Comparison of ENCODE assay signal across 20 cellular contexts in genomic region chr6:42968126-42968701, GRCh38. TPM values are rescaled to one million over a fixed set of nuclear protein-coding genes. Genes with fewer than 3 reads are reported as not detected.
DNase-seq lines count a peak whose midpoint lies in the region; ATAC-seq and TF ChIP-seq lines count a peak whose summit lies in the region.
"Had no signal": no experiment of that assay in that cellular context is flagged by ENCODE, and none has a peak within 500 bp of the region (broad histone marks: within the 10 kb centered on the region; RNA-seq: fewer than 3 reads in every experiment).

No MANE protein-coding gene starts in this region.

- H3K27ac Mint-ChIP-seq in activated naive CD4-positive, alpha-beta T cell treated with anti-CD3 and anti-CD28 coated beads, Interleukin-2, amount 50 U/mL, for 72 hours = peak overlapping the region; percentile 19 to 44
- H3K27ac Mint-ChIP-seq: CD4-positive, alpha-beta memory T cell had no signal

- no peaks in the 10 kb centered on the region for H3K27me3 ChIP-seq in body of pancreas
- no peaks in the 10 kb centered on the region for H3K27me3 ChIP-seq in spleen (replicated peaks in 1 of 7)

- H3K36me3 ChIP-seq in body of pancreas (replicated peaks in 1 of 2; ENCODE audit: insufficient read depth in 1 of 2, low read depth in 2 of 2) = peaks cover 9 to 12% of the 10 kb centered on the region in 2 donors
- peaks cover 0 to 98% (median 55%) of the 10 kb centered on the region in 6 donors for H3K36me3 ChIP-seq in spleen

- no peak for ATAC-seq in activated naive CD4-positive, alpha-beta T cell treated with anti-CD3 and anti-CD28 coated beads, Interleukin-2, amount 50 U/mL, for 72 hours
- ATAC-seq in body of pancreas (peak; percentile 24), HG02571 (IDR thresholded peaks at IDR 0.05; ENCODE audit: unreplicated experiment) (no peak)
- ATAC-seq: A549 had no signal

- no peaks in the 10 kb centered on the region for H3K9me3 Mint-ChIP-seq in activated naive CD4-positive, alpha-beta T cell treated with anti-CD3 and anti-CD28 coated beads, Interleukin-2, amount 50 U/mL, for 72 hours
- H3K9me3 Mint-ChIP-seq: CD4-positive, alpha-beta memory T cell had no signal

- H3K36me3 Mint-ChIP-seq in activated naive CD4-positive, alpha-beta T cell treated with anti-CD3 and anti-CD28 coated beads, Interleukin-2, amount 50 U/mL, for 72 hours = peaks cover 0 to 6% of the 10 kb centered on the region in 2 donors

- TF ChIP-seq CTCF in body of pancreas (IDR thresholded peaks at IDR 0.05) (no peak), spleen (IDR thresholded peaks at IDR 0.05 in 8 of 11, conservative IDR thresholded peaks at IDR 0.05 in 3 of 11) (no peak)

- TF ChIP-seq POLR2A in body of pancreas (IDR thresholded peaks at IDR 0.05) = peak in 2 of 3 donors; percentile 8 to 50
- no peak for TF ChIP-seq POLR2A in spleen (IDR thresholded peaks at IDR 0.05)

- WGBS in body of pancreas, 2 donors = 86 to 90% methylated on average over 9 to 12 of the region's 12 CpGs
- WGBS in spleen, 5 donors = 95 to 97% (median 97%) methylated on average over 9 to 12 of the region's 12 CpGs

- H3K4me1 ChIP-seq in body of pancreas (peaks cover 28% of the 10 kb centered on the region), spleen (no peaks in the 10 kb centered on the region)
- H3K4me1 ChIP-seq: HAP-1 had no signal

- intact Hi-C loops in body of pancreas (cut with DNase I) (no loop called here), spleen (cut with DNase I; ENCODE audit: low total_unique reads) (no loop called here)

- DNase-seq in activated naive CD4-positive, alpha-beta T cell treated with anti-CD3 and anti-CD28 coated beads, Interleukin-2, amount 50 U/mL, for 72 hours (ENCODE audit: low spot score in 2 of 2) = no peak
- no peak for DNase-seq in activated naive CD4-positive, alpha-beta T cell treated with anti-CD3 and anti-CD28 coated beads, Interleukin-2, amount 50 U/mL, for 16 hours
- peak in 3 of 4 donors; percentile 11 to 61 (median 49) for DNase-seq in body of pancreas
- DNase-seq in spleen = peak; percentile 62
- no peak for DNase-seq in NCI-H1092 treated with DMSO at 0.1 percent for 48 hours (lab: John Stamatoyannopoulos, UW)
- no peak for DNase-seq in NCI-H774 (lab: John Stamatoyannopoulos, UW)
- DNase-seq: 8988T; ACHN; C1 segment of cervical spinal cord; Calu3; CD4-positive, alpha-beta memory T cell; COR-L47; DMS53; DMS79 treated with DMSO at 0.1 percent for 48 hours; GF-D8; GOT3 had no signal

- H3K27ac ChIP-seq in body of pancreas = peak overlapping the region in 1 of 4 donors; percentile 53
- H3K27ac ChIP-seq in spleen = no peak overlapping the region
- H3K27ac ChIP-seq: A549 had no signal

- H3K9me3 ChIP-seq in body of pancreas = no peaks in the 10 kb centered on the region
- H3K9me3 ChIP-seq in spleen = no peaks in the 10 kb centered on the region
- H3K9me3 ChIP-seq: A549, HAP-1 had no signal

- H3K4me3 ChIP-seq in body of pancreas = no peak overlapping the region
- H3K4me3 ChIP-seq in spleen = no peak overlapping the region
- H3K4me3 ChIP-seq: A549, HAP-1 had no signal

RNA-seq across cellular contexts. Expression of gene GNMT, which starts 7.7 kb away (rescaled TPM):
- total RNA-seq in activated naive CD4-positive, alpha-beta T cell treated with anti-CD3 and anti-CD28 coated beads, Interleukin-2, amount 50 U/mL, for 72 hours = 1 to 10 TPM in 1 of 2 donors, under 1 TPM in 1; 0.54 to 1.0 TPM
- total RNA-seq in body of pancreas (100 to 1,000 TPM in 1 of 2 donors, 10 to 100 TPM in 1; 67.2 to 630 TPM), spleen (1 to 10 TPM in 6 of 7 donors, under 1 TPM in 1; 0.68 to 3.0 (median 2.0) TPM)
- 1 to 10 TPM; 1.2 to 2.3 (median 1.4) TPM for polyA plus RNA-seq in spleen
- total RNA-seq: Daoy had no signal

RNA-seq across cellular contexts. Expression of gene PEX6, which starts 10.8 kb away (rescaled TPM):
- 10 to 100 TPM in 1 of 2 donors, 1 to 10 TPM in 1; 7.9 to 13.8 TPM for total RNA-seq in activated naive CD4-positive, alpha-beta T cell treated with anti-CD3 and anti-CD28 coated beads, Interleukin-2, amount 50 U/mL, for 72 hours
- 10 to 100 TPM; 18.1 to 26.2 TPM for total RNA-seq in body of pancreas
- 10 to 100 TPM; 11.1 to 24.3 (median 19.8) TPM for total RNA-seq in spleen
- polyA plus RNA-seq in spleen = 10 to 100 TPM; 12.7 to 25.5 (median 16.8) TPM

RNA-seq across cellular contexts. Expression of gene PPP2R5D, which starts 16.2 kb away (rescaled TPM):
- 10 to 100 TPM; 53.0 to 96.0 TPM for total RNA-seq in activated naive CD4-positive, alpha-beta T cell treated with anti-CD3 and anti-CD28 coated beads, Interleukin-2, amount 50 U/mL, for 72 hours
- total RNA-seq in body of pancreas = 10 to 100 TPM in 1 of 2 donors, 1 to 10 TPM in 1; 8.2 to 13.5 TPM
- total RNA-seq in spleen = 10 to 100 TPM; 23.6 to 40.2 (median 27.7) TPM
- polyA plus RNA-seq in spleen = 10 to 100 TPM; 15.3 to 18.1 (median 15.6) TPM

RNA-seq across cellular contexts. Expression of gene CNPY3, which starts 38.9 kb away (rescaled TPM):
- 10 to 100 TPM; 37.9 to 51.6 TPM for total RNA-seq in activated naive CD4-positive, alpha-beta T cell treated with anti-CD3 and anti-CD28 coated beads, Interleukin-2, amount 50 U/mL, for 72 hours
- total RNA-seq in body of pancreas = 10 to 100 TPM; 50.8 to 74.7 TPM
- total RNA-seq in spleen = 100 to 1,000 TPM in 5 of 7 donors, 10 to 100 TPM in 2; 82.2 to 115 (median 109) TPM
- 100 to 1,000 TPM in 1 of 3 donors, 10 to 100 TPM in 2; 94.2 to 109 (median 97.9) TPM for polyA plus RNA-seq in spleen

RNA-seq across cellular contexts. Expression of gene MEA1, which starts 45.5 kb away (rescaled TPM):
- total RNA-seq in activated naive CD4-positive, alpha-beta T cell treated with anti-CD3 and anti-CD28 coated beads, Interleukin-2, amount 50 U/mL, for 72 hours = 10 to 100 TPM; 79.4 to 83.6 TPM
- total RNA-seq in body of pancreas (10 to 100 TPM; 17.5 to 32.9 TPM), spleen (10 to 100 TPM; 33.3 to 51.4 (median 39.4) TPM)
- 10 to 100 TPM; 79.2 to 89.4 (median 88.9) TPM for polyA plus RNA-seq in spleen

Comparison
In these comparisons a context has a peak if more than half of its experiments do, and no peak if none do; other contexts are left out.
1. DNase-seq: peak in body of pancreas (3 of 4) and spleen (single experiment); none in activated naive CD4-positive, alpha-beta T cell treated with anti-CD3 and anti-CD28 coated beads, Interleukin-2, amount 50 U/mL, for 72 hours (0 of 2), activated naive CD4-positive, alpha-beta T cell treated with anti-CD3 and anti-CD28 coated beads, Interleukin-2, amount 50 U/mL, for 16 hours (single experiment), NCI-H1092 treated with DMSO at 0.1 percent for 48 hours (single experiment) and NCI-H774 (single experiment).
2. POLR2A ChIP-seq: peak in body of pancreas (2 of 3); none in spleen (0 of 3).
3. RNA of gene GNMT, which starts 7.7 kb away (total RNA-seq): 67.2 to 630 TPM in body of pancreas; 0.68 to 3.0 TPM in spleen and 0.54 to 1.0 TPM in activated naive CD4-positive, alpha-beta T cell treated with anti-CD3 and anti-CD28 coated beads, Interleukin-2, amount 50 U/mL, for 72 hours; every median in the first group is over 10 times any median in the second.